Comparison of ENCODE assay signal across 9 cellular contexts in the genomic region with DNA sequence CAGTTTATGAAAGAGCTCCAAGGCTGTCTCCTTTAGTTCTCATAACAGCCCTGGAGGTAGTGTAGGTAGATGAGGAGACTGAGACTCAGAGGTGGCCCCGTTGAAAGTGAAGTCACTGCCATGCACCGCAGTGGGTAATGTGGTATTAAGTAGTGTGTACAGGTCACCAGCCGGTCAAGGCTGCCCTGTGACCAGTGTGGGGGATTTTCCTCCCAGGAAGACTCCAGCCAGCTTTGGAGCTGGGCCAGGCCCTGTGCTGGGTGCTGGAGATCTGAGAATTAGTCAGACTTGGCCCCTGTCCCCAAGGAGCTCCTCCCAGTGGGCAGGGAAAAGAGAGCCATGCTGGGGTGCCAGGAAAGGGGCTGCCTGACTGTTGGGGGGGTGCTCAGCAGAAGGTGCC. TPM values are rescaled to one million over a fixed set of nuclear protein-coding genes. Genes with fewer than 3 reads are reported as not detected.
DNase-seq lines count a peak whose midpoint lies in the region; ATAC-seq and TF ChIP-seq lines count a peak whose summit lies in the region.
"Had no signal": no experiment of that assay in that cellular context is flagged by ENCODE, and none has a peak within 500 bp of the region (broad histone marks: within the 10 kb centered on the region; RNA-seq: fewer than 3 reads in every experiment).

No MANE protein-coding gene starts in this region.

- H3K27ac ChIP-seq in psoas muscle (no peak overlapping the region), coronary artery (peak overlapping the region in 1 of 2 donors; percentile 41)

- peak; percentile 37 to 78 (median 60) for ATAC-seq in psoas muscle

- no peaks in the 10 kb centered on the region for H3K4me1 ChIP-seq in psoas muscle

- H3K9me3 ChIP-seq in psoas muscle = no peaks in the 10 kb centered on the region

- H3K4me3 ChIP-seq in psoas muscle (no peak overlapping the region), coronary artery (no peak overlapping the region)

- peak; percentile 90 for DNase-seq in ELR (ENCODE audit: low read depth)
- peak; percentile 30 for DNase-seq in RKO (ENCODE audit: low spot score)
- DNase-seq in fibroblast of gingiva (ENCODE audit: low read depth) = peak; percentile 78
- DNase-seq in psoas muscle = peak; percentile 59 to 72
- no peak for DNase-seq in NCI-H128 (lab: John Stamatoyannopoulos, UW; ENCODE audit: unreplicated experiment)
- DNase-seq in SK-N-DZ (ENCODE audit: low spot score) = no peak
- DNase-seq in coronary artery (ENCODE audit: low spot score) = no peak
- no peak for DNase-seq in NOMO-1 treated with dmso at 0.1 percent for 144 hours (lab: John Stamatoyannopoulos, UW; ENCODE audit: unreplicated experiment)
- DNase-seq: NCI-H1048 had no signal

- intact Hi-C loops in psoas muscle (cut with DNase I) = no loop called here

- 29 to 42% (median 41%) methylated on average over 3 of the region's 3 CpGs for WGBS in psoas muscle, 3 donors

- TF ChIP-seq CTCF in psoas muscle (IDR thresholded peaks at IDR 0.05) (no peak), coronary artery (IDR thresholded peaks at IDR 0.05) (no peak)

- H3K27me3 ChIP-seq in psoas muscle (ENCODE audit: insufficient read depth in 3 of 3, low read length in 2 of 3) = no peaks in the 10 kb centered on the region

- no peaks in the 10 kb centered on the region for H3K36me3 ChIP-seq in psoas muscle (ENCODE audit: insufficient read depth in 1 of 2, low read depth in 1 of 2)

RNA-seq across cellular contexts. Expression of gene OMP, which starts 5.3 kb away (rescaled TPM):
- not detected for total RNA-seq in psoas muscle
- polyA plus RNA-seq in psoas muscle = under 1 TPM in 1 of 3 donors, not detected in 2; 0.32 TPM
- polyA plus RNA-seq in SK-N-DZ (2014; cell fraction: cytosol; rRNA removed) = not detected in 2 replicates
- not detected in 2 replicates for polyA plus RNA-seq in SK-N-DZ (2014; cell fraction: nucleus; rRNA removed)

RNA-seq across cellular contexts. Expression of gene MYO7A, which starts 20.1 kb away (rescaled TPM):
- total RNA-seq in psoas muscle = 1 to 10 TPM; 2.3 to 3.0 (median 2.8) TPM
- 1 to 10 TPM in 2 of 3 donors, under 1 TPM in 1; 0.62 to 1.1 (median 1.0) TPM for polyA plus RNA-seq in psoas muscle
- 0.07 and 0.31 TPM in 2 replicates for polyA plus RNA-seq in SK-N-DZ (2014; cell fraction: cytosol; rRNA removed)
- 0.37 and 1.0 TPM in 2 replicates for polyA plus RNA-seq in SK-N-DZ (2014; cell fraction: nucleus; rRNA removed)

RNA-seq across cellular contexts. Expression of gene CAPN5, which starts 41.2 kb away (rescaled TPM):
- 1 to 10 TPM in 2 of 4 donors, under 1 TPM in 2; 0.88 to 1.8 (median 1.1) TPM for total RNA-seq in psoas muscle
- under 1 TPM; 0.59 to 0.67 (median 0.64) TPM for polyA plus RNA-seq in psoas muscle
- 4.1 and 4.9 TPM in 2 replicates for polyA plus RNA-seq in SK-N-DZ (2014; cell fraction: cytosol; rRNA removed)
- polyA plus RNA-seq in SK-N-DZ (2014; cell fraction: nucleus; rRNA removed) = 9.0 and 9.1 TPM in 2 replicates

Comparison
In these comparisons a context has a peak if more than half of its experiments do, and no peak if none do; other contexts are left out.
1. DNase-seq: peak in ELR (single experiment), RKO (single experiment), fibroblast of gingiva (single experiment) and psoas muscle (2 of 2); none in NCI-H128 (single experiment), SK-N-DZ (single experiment), coronary artery (single experiment) and NOMO-1 treated with dmso at 0.1 percent for 144 hours (single experiment).